Comparison of ENCODE assay signal across 8 cellular contexts in genomic region chr19:2239771-2240770, GRCh38. TPM values are rescaled to one million over a fixed set of nuclear protein-coding genes. Genes with fewer than 3 reads are reported as not detected.
DNase-seq lines count a peak whose midpoint lies in the region; ATAC-seq, FAIRE-seq and TF ChIP-seq lines count a peak whose summit lies in the region.

No MANE protein-coding gene starts in this region.

- no peak for FAIRE-seq in HepG2 (lab: Jason Lieb, UNC)

- DNase-seq in BJ (ENCODE audit: low read depth) (no peak), KBM-7 (peak; percentile 76), astrocyte of the hippocampus (ENCODE audit: low read depth, low spot score) (peak; percentile 57), HepG2 (ENCODE audit: low spot score) (no peak), transverse colon (no peak), NCI-H1105 (lab: John Stamatoyannopoulos, UW) (no peak), NK-92 (lab: John Stamatoyannopoulos, UW; ENCODE audit: unreplicated experiment) (no peak)

- no peak overlapping the region for H2AFZ ChIP-seq in HepG2 (ENCODE audit: low read length)

- peak overlapping the region; percentile 56; the same call in 1 of the 2 replicates for H3K9ac ChIP-seq in HepG2 (ENCODE audit: insufficient read depth, low read depth, low read length)

- peaks cover 77% of the 10 kb centered on the region for H3K4me1 ChIP-seq in HepG2 (ENCODE audit: insufficient read depth, low read length)
- H3K4me1 ChIP-seq in transverse colon = peaks cover 43 to 70% (median 68%) of the 10 kb centered on the region in 4 donors

- no peak for ATAC-seq in HepG2
- ATAC-seq in HG03439 (IDR thresholded peaks at IDR 0.05; ENCODE audit: unreplicated experiment) = no peak

- CTCF ChIA-PET in BJ (lab: Yijun Ruan, JAX) = interaction anchor here (0.9 to 3.9 kb wide), 8 partner anchors 14 to 188 kb away, joined by 4 to 14 read pairs (median 5); no protein-coding TSS in a partner anchor
- CTCF ChIA-PET in HepG2 (lab: Yijun Ruan, JAX; ENCODE audit: low intra/inter-chr PET ratio, low total read pairs) = no interaction called here

- BruUV-seq in HepG2 (replicated peaks; lab: Mats Ljungman, UMichigan) = no TSS peak

- TF ChIP-seq EP300 in HepG2 (IDR thresholded peaks at IDR 0.05; ENCODE audit: low read depth in 2 of 2, low read length in 2 of 2) (no peak), HepG2 (CRISPR knock-in tag; IDR thresholded peaks at IDR 0.05; ENCODE audit: borderline replicate concordance) (no peak), transverse colon (IDR thresholded peaks at IDR 0.05; ENCODE audit: low read depth) (no peak)

- in situ Hi-C loops in KBM-7 (cut with MboI; ENCODE audit: low pct_unique_long_range_greater_than_20kb, low sequenced_read_pairs) (no loop called here), HepG2 (cut with HindIII; ENCODE audit: extremely low pct_ligation_motif_present, low pct_unique_long_range_greater_than_20kb) (loop anchor here (10.0 kb wide), 1 partner anchor 75 kb away; no protein-coding TSS in a partner anchor), transverse colon (cut with MboI; ENCODE audit: low pct_ligation_motif_present in 1 of 4, low pct_unique_long_range_greater_than_20kb in 1 of 4, low sequenced_read_pairs in 3 of 4) (no loop called here)

- POLR2A ChIA-PET in BJ (lab: Charles Lee) = no interaction called here
- POLR2A ChIA-PET in HepG2 (lab: Yijun Ruan, JAX) = interaction anchor here (1.0 to 5.8 kb wide), 5 partner anchors 9 to 74 kb away, joined by 3 to 35 read pairs (median 4); partner anchors contain the start of gene AMH

- TF ChIP-seq POLR2A in HepG2 (IDR thresholded peaks at IDR 0.05; ENCODE audit: insufficient read depth in 1 of 2, low read depth in 2 of 2, low read length in 2 of 2) (no peak), transverse colon (IDR thresholded peaks at IDR 0.05) (no peak)

- WGBS in HepG2 (ENCODE audit: low lambda C conversion rate) = 68% methylated on average over 26 of the region's 34 CpGs
- WGBS in transverse colon (ENCODE audit: low coverage in 1 of 2), 2 donors = 33 to 51% methylated on average over 4 to 34 of the region's 34 CpGs

- H4K20me1 ChIP-seq in HepG2 (ENCODE audit: insufficient read depth, low read length) = peaks cover 55% of the 10 kb centered on the region

- H3K4me3 ChIP-seq in BJ (ENCODE audit: low read depth, low read length) (peak overlapping the region; percentile 48), HepG2 (replicated peaks in 1 of 3; ENCODE audit: insufficient read depth in 1 of 3, low read depth in 2 of 3, low read length in 3 of 3) (peak overlapping the region; percentile 17 to 83 (median 21); a peak in 4 of 6 replicates), transverse colon (peak overlapping the region in 3 of 4 donors; percentile 17 to 39 (median 17))

- H3K36me3 ChIP-seq in BJ (ENCODE audit: control insufficient read depth, insufficient read depth, low read length) (peaks cover 14% of the 10 kb centered on the region), HepG2 (replicated peaks in 1 of 2; ENCODE audit: control insufficient read depth in 1 of 2, insufficient read depth in 2 of 2, low read length in 2 of 2) (peaks cover 10 to 24% of the 10 kb centered on the region in 2 experiments; a peak in 4 of 5 replicates), transverse colon (peaks cover 0 to 21% (median 10%) of the 10 kb centered on the region in 4 donors)

- intact Hi-C loops in HepG2 (cut with micrococcal nuclease; ENCODE audit: unreplicated experiment) = loop anchor here (5.0 to 10.0 kb wide), 3 partner anchors 32 to 85 kb away; partner anchors contain the start of gene AP3D1
- intact Hi-C loops in transverse colon (cut with DNase I; ENCODE audit: low total_unique reads) = loop anchor here (1.0 kb wide), 1 partner anchor 33 kb away; no protein-coding TSS in a partner anchor

- H3K27ac ChIP-seq in HepG2 (ENCODE audit: extremely low read length, insufficient read depth, low read length) (peak overlapping the region; percentile 58), transverse colon (peak overlapping the region; percentile 40 to 66 (median 62))

- H3K9me3 ChIP-seq in HepG2 (ENCODE audit: low read length) = no peaks in the 10 kb centered on the region
- no peaks in the 10 kb centered on the region for H3K9me3 ChIP-seq in transverse colon

- no peak for TF ChIP-seq CTCF in BJ (IDR thresholded peaks at IDR 0.05; ENCODE audit: insufficient read depth, low read depth, low read length)
- no peak for TF ChIP-seq CTCF in HepG2 (CRISPR knock-in tag; IDR thresholded peaks at IDR 0.05)
- TF ChIP-seq CTCF in transverse colon (IDR thresholded peaks at IDR 0.05) = no peak

- H3K27me3 ChIP-seq in BJ (ENCODE audit: control insufficient read depth, insufficient read depth, low read length) = no peaks in the 10 kb centered on the region
- H3K27me3 ChIP-seq in HepG2 (ENCODE audit: control insufficient read depth in 1 of 2, insufficient read depth in 2 of 2, low read length in 2 of 2) = no peaks in the 10 kb centered on the region
- no peaks in the 10 kb centered on the region for H3K27me3 ChIP-seq in transverse colon

- H3K79me2 ChIP-seq in HepG2 (ENCODE audit: insufficient read depth, low read length) = peaks cover 72% of the 10 kb centered on the region

- no peak for TF ChIP-seq RAD21 in HepG2 (CRISPR knock-in tag; IDR thresholded peaks at IDR 0.05)

- H3K4me2 ChIP-seq in HepG2 (ENCODE audit: low read depth, low read length) = peak overlapping the region; percentile 98

RNA-seq across cellular contexts. Expression of gene SF3A2, which starts 3.4 kb away (rescaled TPM):
- polyA plus RNA-seq in BJ (2011; rRNA removed) = 8.9 and 12.2 TPM in 2 replicates
- 11.3 and 20.2 TPM in 2 replicates for polyA minus RNA-seq in BJ (2011; rRNA and poly(A)+ RNA removed)
- 8.8 and 10.1 TPM in 2 replicates for total RNA-seq in HepG2 (2016; rRNA removed; fragmentation: Illumina TruSeq; extraction: Trizol)
- 11.7 and 13.9 TPM in 2 replicates for total RNA-seq in HepG2 (2016; cell fraction: cytosol; rRNA removed; fragmentation: Illumina TruSeq; extraction: Trizol; ENCODE audit: low read depth)
- total RNA-seq in HepG2 (2016; cell fraction: insoluble cytoplasmic fraction; rRNA removed; fragmentation: Illumina TruSeq; extraction: Trizol) = 8.6 and 13.2 TPM in 2 replicates
- 13.1 and 15.2 TPM in 2 replicates for total RNA-seq in HepG2 (2016; cell fraction: membrane; rRNA removed; fragmentation: Illumina TruSeq; extraction: Trizol)
- total RNA-seq in HepG2 (2016; cell fraction: nucleus; rRNA removed; fragmentation: Illumina TruSeq; extraction: Trizol) = 16.1 and 17.8 TPM in 2 replicates
- polyA plus RNA-seq in HepG2 (2011; rRNA removed) = 7.9 and 8.6 TPM in 2 replicates
- polyA plus RNA-seq in HepG2 (2011; cell fraction: cytosol; rRNA removed) = 6.1 and 7.3 TPM in 2 replicates
- polyA plus RNA-seq in HepG2 (2011; cell fraction: nucleus; rRNA removed) = 34.7 and 47.7 TPM in 2 replicates
- 34.0 and 34.2 TPM in 2 replicates for polyA plus RNA-seq in HepG2 (2012)
- polyA plus RNA-seq in HepG2 (2016; cell fraction: cytosol; fragmentation: Illumina TruSeq; extraction: Trizol; ENCODE audit: low read depth) = 12.1 and 13.8 TPM in 2 replicates
- 18.7 and 31.5 TPM in 2 replicates for polyA plus RNA-seq in HepG2 (2016; cell fraction: insoluble cytoplasmic fraction; fragmentation: Illumina TruSeq; extraction: Trizol; ENCODE audit: low read depth)
- polyA plus RNA-seq in HepG2 (2016; cell fraction: membrane; fragmentation: Illumina TruSeq; extraction: Trizol; ENCODE audit: low read depth) = 17.7 and 21.0 TPM in 2 replicates
- polyA plus RNA-seq in HepG2 (2016; cell fraction: nucleus; fragmentation: Illumina TruSeq; extraction: Trizol; ENCODE audit: insufficient read depth, low read depth) = 46.1 and 47.0 TPM in 2 replicates
- 20.0 and 24.2 TPM in 2 replicates for polyA minus RNA-seq in HepG2 (2011; rRNA and poly(A)+ RNA removed; ENCODE audit: low replicate concordance)
- polyA minus RNA-seq in HepG2 (2011; cell fraction: cytosol; rRNA and poly(A)+ RNA removed) = 16.0 and 20.6 TPM in 2 replicates
- polyA minus RNA-seq in HepG2 (2011; cell fraction: nucleus; rRNA and poly(A)+ RNA removed) = 34.1 and 34.2 TPM in 2 replicates
- total RNA-seq in transverse colon = 10 to 100 TPM; 35.8 to 54.6 (median 41.6) TPM

RNA-seq across cellular contexts. Expression of gene PLEKHJ1, which starts 3.9 kb away (rescaled TPM):
- polyA plus RNA-seq in BJ (2011; rRNA removed) (46.2 and 65.8 TPM in 2 replicates), HepG2 (2011; rRNA removed) (70.5 and 89.7 TPM in 2 replicates)
- polyA minus RNA-seq in BJ (2011; rRNA and poly(A)+ RNA removed) = 12.4 and 30.0 TPM in 2 replicates
- total RNA-seq in HepG2 (2016; rRNA removed; fragmentation: Illumina TruSeq; extraction: Trizol) (108 and 130 TPM in 2 replicates), transverse colon (100 to 1,000 TPM; 184 to 332 (median 254) TPM)
- 129 and 146 TPM in 2 replicates for total RNA-seq in HepG2 (2016; cell fraction: cytosol; rRNA removed; fragmentation: Illumina TruSeq; extraction: Trizol; ENCODE audit: low read depth)
- total RNA-seq in HepG2 (2016; cell fraction: insoluble cytoplasmic fraction; rRNA removed; fragmentation: Illumina TruSeq; extraction: Trizol) = 99.2 and 143 TPM in 2 replicates
- total RNA-seq in HepG2 (2016; cell fraction: membrane; rRNA removed; fragmentation: Illumina TruSeq; extraction: Trizol) = 198 and 217 TPM in 2 replicates
- total RNA-seq in HepG2 (2016; cell fraction: nucleus; rRNA removed; fragmentation: Illumina TruSeq; extraction: Trizol) = 72.7 and 85.2 TPM in 2 replicates
- polyA plus RNA-seq in HepG2 (2011; cell fraction: cytosol; rRNA removed) = 94.0 and 125 TPM in 2 replicates
- polyA plus RNA-seq in HepG2 (2011; cell fraction: nucleus; rRNA removed) = 130 and 144 TPM in 2 replicates
- 41.8 and 57.9 TPM in 2 replicates for polyA plus RNA-seq in HepG2 (2012)
- 147 and 176 TPM in 2 replicates for polyA plus RNA-seq in HepG2 (2016; cell fraction: cytosol; fragmentation: Illumina TruSeq; extraction: Trizol; ENCODE audit: low read depth)
- 97.4 and 103 TPM in 2 replicates for polyA plus RNA-seq in HepG2 (2016; cell fraction: insoluble cytoplasmic fraction; fragmentation: Illumina TruSeq; extraction: Trizol; ENCODE audit: low read depth)
- polyA plus RNA-seq in HepG2 (2016; cell fraction: membrane; fragmentation: Illumina TruSeq; extraction: Trizol; ENCODE audit: low read depth) = 170 and 175 TPM in 2 replicates
- 156 and 163 TPM in 2 replicates for polyA plus RNA-seq in HepG2 (2016; cell fraction: nucleus; fragmentation: Illumina TruSeq; extraction: Trizol; ENCODE audit: insufficient read depth, low read depth)
- polyA minus RNA-seq in HepG2 (2011; rRNA and poly(A)+ RNA removed; ENCODE audit: low replicate concordance) = 33.4 and 58.0 TPM in 2 replicates
- 18.1 and 22.7 TPM in 2 replicates for polyA minus RNA-seq in HepG2 (2011; cell fraction: cytosol; rRNA and poly(A)+ RNA removed)
- polyA minus RNA-seq in HepG2 (2011; cell fraction: nucleus; rRNA and poly(A)+ RNA removed) = 23.2 and 28.0 TPM in 2 replicates

RNA-seq across cellular contexts. Expression of gene AMH, which starts 9.1 kb away (rescaled TPM):
- 0.59 and 0.66 TPM in 2 replicates for polyA plus RNA-seq in BJ (2011; rRNA removed)
- polyA minus RNA-seq in BJ (2011; rRNA and poly(A)+ RNA removed) = 0.31 TPM in 1 of 2 replicates, not detected in the other
- 0.18 TPM in 1 of 2 replicates, not detected in the other for total RNA-seq in HepG2 (2016; rRNA removed; fragmentation: Illumina TruSeq; extraction: Trizol)
- not detected in 2 replicates for total RNA-seq in HepG2 (2016; cell fraction: cytosol; rRNA removed; fragmentation: Illumina TruSeq; extraction: Trizol; ENCODE audit: low read depth)
- not detected in 2 replicates for total RNA-seq in HepG2 (2016; cell fraction: insoluble cytoplasmic fraction; rRNA removed; fragmentation: Illumina TruSeq; extraction: Trizol)
- 0.09 TPM in 1 of 2 replicates, not detected in the other for total RNA-seq in HepG2 (2016; cell fraction: membrane; rRNA removed; fragmentation: Illumina TruSeq; extraction: Trizol)
- not detected in 2 replicates for total RNA-seq in HepG2 (2016; cell fraction: nucleus; rRNA removed; fragmentation: Illumina TruSeq; extraction: Trizol)
- polyA plus RNA-seq in HepG2 (2011; rRNA removed) = 0.03 and 0.04 TPM in 2 replicates
- 0.05 TPM in 1 of 2 replicates, not detected in the other for polyA plus RNA-seq in HepG2 (2011; cell fraction: cytosol; rRNA removed)
- polyA plus RNA-seq in HepG2 (2011; cell fraction: nucleus; rRNA removed) = 1.2 and 2.0 TPM in 2 replicates
- polyA plus RNA-seq in HepG2 (2012) = 0.08 TPM in 1 of 2 replicates, not detected in the other
- 0.06 TPM in 1 of 2 replicates, not detected in the other for polyA plus RNA-seq in HepG2 (2016; cell fraction: cytosol; fragmentation: Illumina TruSeq; extraction: Trizol; ENCODE audit: low read depth)
- not detected in 2 replicates for polyA plus RNA-seq in HepG2 (2016; cell fraction: insoluble cytoplasmic fraction; fragmentation: Illumina TruSeq; extraction: Trizol; ENCODE audit: low read depth)
- not detected in 2 replicates for polyA plus RNA-seq in HepG2 (2016; cell fraction: membrane; fragmentation: Illumina TruSeq; extraction: Trizol; ENCODE audit: low read depth)
- polyA plus RNA-seq in HepG2 (2016; cell fraction: nucleus; fragmentation: Illumina TruSeq; extraction: Trizol; ENCODE audit: insufficient read depth, low read depth) = 0.51 TPM in 2 replicates
- polyA minus RNA-seq in HepG2 (2011; rRNA and poly(A)+ RNA removed; ENCODE audit: low replicate concordance) = 0.48 and 1.0 TPM in 2 replicates
- not detected in 2 replicates for polyA minus RNA-seq in HepG2 (2011; cell fraction: cytosol; rRNA and poly(A)+ RNA removed)
- 0.62 TPM in 1 of 2 replicates, not detected in the other for polyA minus RNA-seq in HepG2 (2011; cell fraction: nucleus; rRNA and poly(A)+ RNA removed)
- total RNA-seq in transverse colon = 1 to 10 TPM in 2 of 4 donors, not detected in 2; 1.1 to 3.5 TPM

RNA-seq across cellular contexts. Expression of gene JSRP1, which starts 16.1 kb away (rescaled TPM):
- polyA plus RNA-seq in BJ (2011; rRNA removed) (not detected in 2 replicates), HepG2 (2011; rRNA removed) (0.16 and 0.39 TPM in 2 replicates)
- not detected in 2 replicates for polyA minus RNA-seq in BJ (2011; rRNA and poly(A)+ RNA removed)
- total RNA-seq in HepG2 (2016; rRNA removed; fragmentation: Illumina TruSeq; extraction: Trizol) (0.38 and 0.73 TPM in 2 replicates), transverse colon (1 to 10 TPM in 1 of 4 donors, not detected in 3; 5.6 TPM)
- 1.1 TPM in 2 replicates for total RNA-seq in HepG2 (2016; cell fraction: cytosol; rRNA removed; fragmentation: Illumina TruSeq; extraction: Trizol; ENCODE audit: low read depth)
- 0.54 and 0.56 TPM in 2 replicates for total RNA-seq in HepG2 (2016; cell fraction: insoluble cytoplasmic fraction; rRNA removed; fragmentation: Illumina TruSeq; extraction: Trizol)
- total RNA-seq in HepG2 (2016; cell fraction: membrane; rRNA removed; fragmentation: Illumina TruSeq; extraction: Trizol) = 0.96 and 1.2 TPM in 2 replicates
- 0.40 and 0.69 TPM in 2 replicates for total RNA-seq in HepG2 (2016; cell fraction: nucleus; rRNA removed; fragmentation: Illumina TruSeq; extraction: Trizol)
- polyA plus RNA-seq in HepG2 (2011; cell fraction: cytosol; rRNA removed) = 0.27 and 0.36 TPM in 2 replicates
- polyA plus RNA-seq in HepG2 (2011; cell fraction: nucleus; rRNA removed) = 0.29 TPM in 1 of 2 replicates, not detected in the other
- 0.41 and 0.44 TPM in 2 replicates for polyA plus RNA-seq in HepG2 (2012)
- polyA plus RNA-seq in HepG2 (2016; cell fraction: cytosol; fragmentation: Illumina TruSeq; extraction: Trizol; ENCODE audit: low read depth) = 0.88 and 1.2 TPM in 2 replicates
- polyA plus RNA-seq in HepG2 (2016; cell fraction: insoluble cytoplasmic fraction; fragmentation: Illumina TruSeq; extraction: Trizol; ENCODE audit: low read depth) = 0.73 and 0.80 TPM in 2 replicates
- 0.84 and 1.0 TPM in 2 replicates for polyA plus RNA-seq in HepG2 (2016; cell fraction: membrane; fragmentation: Illumina TruSeq; extraction: Trizol; ENCODE audit: low read depth)
- 0.57 and 0.95 TPM in 2 replicates for polyA plus RNA-seq in HepG2 (2016; cell fraction: nucleus; fragmentation: Illumina TruSeq; extraction: Trizol; ENCODE audit: insufficient read depth, low read depth)
- polyA minus RNA-seq in HepG2 (2011; rRNA and poly(A)+ RNA removed; ENCODE audit: low replicate concordance) = not detected in 2 replicates
- not detected in 2 replicates for polyA minus RNA-seq in HepG2 (2011; cell fraction: cytosol; rRNA and poly(A)+ RNA removed)
- polyA minus RNA-seq in HepG2 (2011; cell fraction: nucleus; rRNA and poly(A)+ RNA removed) = not detected in 2 replicates

RNA-seq across cellular contexts. Expression of gene PEAK3, which starts 41.9 kb away (rescaled TPM):
- polyA plus RNA-seq in BJ (2011; rRNA removed) (not detected in 2 replicates), HepG2 (2011; rRNA removed) (not detected in 2 replicates)
- 0.10 TPM in 1 of 2 replicates, not detected in the other for polyA minus RNA-seq in BJ (2011; rRNA and poly(A)+ RNA removed)
- total RNA-seq in HepG2 (2016; rRNA removed; fragmentation: Illumina TruSeq; extraction: Trizol) (not detected in 2 replicates), transverse colon (1 to 10 TPM in 2 of 4 donors, under 1 TPM in 1, not detected in 1; 0.27 to 1.1 (median 1.1) TPM)
- total RNA-seq in HepG2 (2016; cell fraction: cytosol; rRNA removed; fragmentation: Illumina TruSeq; extraction: Trizol; ENCODE audit: low read depth) = not detected in 2 replicates
- total RNA-seq in HepG2 (2016; cell fraction: insoluble cytoplasmic fraction; rRNA removed; fragmentation: Illumina TruSeq; extraction: Trizol) = not detected in 2 replicates
- not detected in 2 replicates for total RNA-seq in HepG2 (2016; cell fraction: membrane; rRNA removed; fragmentation: Illumina TruSeq; extraction: Trizol)
- total RNA-seq in HepG2 (2016; cell fraction: nucleus; rRNA removed; fragmentation: Illumina TruSeq; extraction: Trizol) = not detected in 2 replicates
- polyA plus RNA-seq in HepG2 (2011; cell fraction: cytosol; rRNA removed) = not detected in 2 replicates
- not detected in 2 replicates for polyA plus RNA-seq in HepG2 (2011; cell fraction: nucleus; rRNA removed)
- not detected in 2 replicates for polyA plus RNA-seq in HepG2 (2012)
- polyA plus RNA-seq in HepG2 (2016; cell fraction: cytosol; fragmentation: Illumina TruSeq; extraction: Trizol; ENCODE audit: low read depth) = not detected in 2 replicates
- polyA plus RNA-seq in HepG2 (2016; cell fraction: insoluble cytoplasmic fraction; fragmentation: Illumina TruSeq; extraction: Trizol; ENCODE audit: low read depth) = not detected in 2 replicates
- not detected in 2 replicates for polyA plus RNA-seq in HepG2 (2016; cell fraction: membrane; fragmentation: Illumina TruSeq; extraction: Trizol; ENCODE audit: low read depth)
- polyA plus RNA-seq in HepG2 (2016; cell fraction: nucleus; fragmentation: Illumina TruSeq; extraction: Trizol; ENCODE audit: insufficient read depth, low read depth) = not detected in 2 replicates
- polyA minus RNA-seq in HepG2 (2011; rRNA and poly(A)+ RNA removed; ENCODE audit: low replicate concordance) = not detected in 2 replicates
- polyA minus RNA-seq in HepG2 (2011; cell fraction: cytosol; rRNA and poly(A)+ RNA removed) = not detected in 2 replicates
- polyA minus RNA-seq in HepG2 (2011; cell fraction: nucleus; rRNA and poly(A)+ RNA removed) = not detected in 2 replicates

Comparison
In these comparisons a context has a peak if more than half of its experiments do, and no peak if none do; other contexts are left out.
1. DNase-seq: peak in KBM-7 (single experiment) and astrocyte of the hippocampus (single experiment); none in BJ (single experiment), HepG2 (single experiment), transverse colon (single experiment), NCI-H1105 (single experiment) and NK-92 (single experiment).
2. Peak in every context shown above with its lines, with median percentiles within 50 percentile points of each other: H3K4me3 ChIP-seq.